1 cellular context compared by ENCODE assay signal in genomic region chr6:52881996-52882841, GRCh38.
A peak's percentile ranks its signal among the peaks of the same experiment; 100 is the strongest.
TF ChIP-seq lines count a peak whose summit lies in the region.

No MANE protein-coding gene starts in this region.

TF ChIP-seq in H1, 55 proteins besides CTCF, POLR2A, EP300 and RAD21 (continued from another document):
- TF ChIP-seq E2F6 (IDR thresholded peaks at IDR 0.05), result no peak
- TF ChIP-seq MAX (IDR thresholded peaks at IDR 0.05), result no peak
- TF ChIP-seq TAF1 (IDR thresholded peaks at IDR 0.05; ENCODE audit: low read depth, low read length), result 0 out of 2 replicates have a peak, but pooled peaks have one; percentile 26
- TF ChIP-seq SAP30 (IDR thresholded peaks at IDR 0.05; ENCODE audit: insufficient read depth, insufficient replicate concordance, low read length), result no peak
- TF ChIP-seq YY1 (IDR thresholded peaks at IDR 0.05; ENCODE audit: low read depth, low read length), result 0 out of 2 replicates have a peak, but pooled peaks have one; percentile 22
- no peak for TF ChIP-seq CBX8 (IDR thresholded peaks at IDR 0.05; ENCODE audit: borderline replicate concordance, low read depth, low read length)
- TF ChIP-seq KDM4A (IDR thresholded peaks at IDR 0.05; ENCODE audit: low read depth, low read length, severe bottlenecking), result peak; percentile 55
- TF ChIP-seq ATF2 (IDR thresholded peaks at IDR 0.05; ENCODE audit: low read length), result no peak
- no peak for TF ChIP-seq SP1 (IDR thresholded peaks at IDR 0.05; ENCODE audit: low read depth, low read length)
- no peak for TF ChIP-seq ZNF274 (IDR thresholded peaks at IDR 0.05; ENCODE audit: borderline replicate concordance, extremely low read depth, low read length)
- TF ChIP-seq BACH1 (IDR thresholded peaks at IDR 0.05; ENCODE audit: low read length), result peak; percentile 45; the same call in 1 of the 2 replicates
